In genomic region chr7:1463685-1464223, GRCh38 we compare ENCODE assay signal across 15 cellular contexts.
"Had no signal": no experiment of that assay in that cellular context is flagged by ENCODE, and none has a peak within 500 bp of the region (broad histone marks: within the 10 kb centered on the region; RNA-seq: fewer than 3 reads in every experiment).

No MANE protein-coding gene starts in this region.

- H3K36me3 ChIP-seq: lower lobe of right lung, WERI-Rb-1 had no signal

- H3K9me3 ChIP-seq: lower lobe of right lung had no signal

- H3K4me3 Mint-ChIP-seq: activated naive CD8-positive, alpha-beta T cell; dendritic cell treated with granulocyte-macrophage colony-stimulating factor and Interleukin-4, amounts not matched to agents 40 ng/mL and 50 ng/mL, for 4 days; nephron progenitor cell; type B pancreatic cell had no signal

- H3K27ac Mint-ChIP-seq: activated naive CD8-positive, alpha-beta T cell; nephron progenitor cell had no signal

- H3K27me3 Mint-ChIP-seq: activated naive CD8-positive, alpha-beta T cell; type B pancreatic cell had no signal

- H3K36me3 Mint-ChIP-seq: activated naive CD8-positive, alpha-beta T cell; type B pancreatic cell had no signal

- H3K27ac ChIP-seq: lower lobe of right lung, WERI-Rb-1 had no signal

- DNase-seq: activated CD4-positive, alpha-beta T cell treated with anti-CD3 and anti-CD28 coated beads for 1 hour; activated gamma-delta T cell treated with Interleukin-2 at 50 U/mL for 16 hours; cerebellar nuclear complex; effector CD8-positive, alpha-beta T cell; islet precursor cell; lower lobe of right lung; nephron progenitor cell; occipital lobe; posterior cingulate gyrus; stimulated activated CD4-positive, alpha-beta T cell treated with anti-CD3 and anti-CD28 coated beads, Interleukin-2, amount 100 ng/mL, for 24 hours; stimulated activated naive CD4-positive, alpha-beta T cell treated with Interleukin-2 at 50 U/mL for 16 hours; WERI-Rb-1 had no signal

- H3K4me3 ChIP-seq: lower lobe of right lung had no signal

- H3K9me3 Mint-ChIP-seq: dendritic cell treated with granulocyte-macrophage colony-stimulating factor and Interleukin-4, amounts not matched to agents 40 ng/mL and 50 ng/mL, for 4 days; nephron progenitor cell; type B pancreatic cell had no signal
